In genomic region chr16:48999034-48999433, GRCh38 we compare ENCODE assay signal across 16 cellular contexts.
DNase-seq lines count a peak whose midpoint lies in the region; ATAC-seq and TF ChIP-seq lines count a peak whose summit lies in the region.
"Had no signal": no experiment of that assay in that cellular context is flagged by ENCODE, and none has a peak within 500 bp of the region (broad histone marks: within the 10 kb centered on the region; RNA-seq: fewer than 3 reads in every experiment).

No MANE protein-coding gene starts in this region.

- 58 to 61% methylated on average over 6 of the region's 6 CpGs for WGBS in transverse colon (ENCODE audit: low coverage in 1 of 2), 2 donors

- H3K27ac ChIP-seq in coronary artery (no peak overlapping the region), muscle layer of colon (ENCODE audit: low read depth, low read length) (peak overlapping the region; percentile 61), transverse colon (peak overlapping the region; percentile 23 to 74 (median 58))
- H3K27ac ChIP-seq: BLaER1, GM23248 had no signal

- ATAC-seq in left ventricle myocardium superior (peak; percentile 75), esophagus mucosa (no peak)

- H3K4me1 ChIP-seq in muscle layer of colon (ENCODE audit: insufficient read depth, low read length) (peaks cover 55% of the 10 kb centered on the region), transverse colon (no peaks in the 10 kb centered on the region)
- H3K4me1 ChIP-seq: BLaER1 had no signal

- H3K4me3 ChIP-seq in coronary artery (no peak overlapping the region), muscle layer of colon (ENCODE audit: low read depth in 1 of 2, low read length in 2 of 2) (no peak overlapping the region), transverse colon (no peak overlapping the region)
- H3K4me3 ChIP-seq: BLaER1, GM23248 had no signal

- no peak for TF ChIP-seq POLR2A in transverse colon (IDR thresholded peaks at IDR 0.05)

- no peaks in the 10 kb centered on the region for H3K36me3 ChIP-seq in muscle layer of colon (ENCODE audit: insufficient read depth, low read length)
- no peaks in the 10 kb centered on the region for H3K36me3 ChIP-seq in transverse colon
- H3K36me3 ChIP-seq: BLaER1 had no signal

- intact Hi-C loops in left ventricle myocardium superior (cut with micrococcal nuclease) = no loop called here
- intact Hi-C loops in cardiac septum (cut with DNase I) = no loop called here
- intact Hi-C loops in transverse colon (cut with DNase I; ENCODE audit: low total_unique reads) = no loop called here

- H3K27me3 ChIP-seq in muscle layer of colon (ENCODE audit: control insufficient read depth in 1 of 2, insufficient read depth in 2 of 2, low read length in 2 of 2) (no peaks in the 10 kb centered on the region), transverse colon (no peaks in the 10 kb centered on the region)
- H3K27me3 ChIP-seq: BLaER1 had no signal

- in situ Hi-C loops in transverse colon (cut with MboI; ENCODE audit: low pct_ligation_motif_present in 1 of 4, low pct_unique_long_range_greater_than_20kb in 1 of 4, low sequenced_read_pairs in 3 of 4) = loop anchor here in 1 of 4 donors (10.0 kb wide), 1 partner anchor 186 kb away; no protein-coding TSS in a partner anchor

- TF ChIP-seq EP300 in transverse colon (IDR thresholded peaks at IDR 0.05; ENCODE audit: low read depth) = no peak

- TF ChIP-seq CTCF in coronary artery (IDR thresholded peaks at IDR 0.05) (no peak), transverse colon (IDR thresholded peaks at IDR 0.05) (no peak)

- no peak for DNase-seq in left ventricle myocardium superior
- DNase-seq in cardiac septum (ENCODE audit: low spot score) = no peak
- peak; percentile 16 for DNase-seq in coronary artery (ENCODE audit: low spot score)
- no peak for DNase-seq in transverse colon
- no peak for DNase-seq in stimulated activated naive CD4-positive, alpha-beta T cell treated with Interleukin-2 at 50 U/mL for 16 hours (lab: John Stamatoyannopoulos, UW)
- DNase-seq in NCI-H446 treated with DMSO at 0.1 percent for 48 hours (lab: John Stamatoyannopoulos, UW) = no peak
- DNase-seq: 8988T; AML-193; CD8-positive, alpha-beta memory T cell; DMS53; GM23248; H9 had no signal

- H3K9ac ChIP-seq in muscle layer of colon (ENCODE audit: low read length) = peak overlapping the region; percentile 5
- H3K9ac ChIP-seq: BLaER1, GM23248 had no signal

- H3K9me3 ChIP-seq in muscle layer of colon (ENCODE audit: low read length) (no peaks in the 10 kb centered on the region), transverse colon (no peaks in the 10 kb centered on the region)
- H3K9me3 ChIP-seq: BLaER1, Caco-2 had no signal

Comparison
In these comparisons a context has a peak if more than half of its experiments do, and no peak if none do; other contexts are left out.
1. H3K27ac ChIP-seq: peak in muscle layer of colon (single experiment) and transverse colon (4 of 4); none in coronary artery (0 of 2).